Comparison of ENCODE assay signal across 31 cellular contexts in genomic region chr10:21688870-21689269, GRCh38.
"Had no signal": no experiment of that assay in that cellular context is flagged by ENCODE, and none has a peak within 500 bp of the region (broad histone marks: within the 10 kb centered on the region; RNA-seq: fewer than 3 reads in every experiment).

No MANE protein-coding gene starts in this region.

- ATAC-seq: activated CD4-positive, CD25-positive, alpha-beta regulatory T cell treated with anti-CD3 and anti-CD28 coated beads, Interleukin-2, amount 50 U/mL, for 24 hours; activated CD8-positive, alpha-beta T cell treated with anti-CD3 and anti-CD28 coated beads for 36 hours; activated naive CD4-positive, alpha-beta T cell treated with anti-CD3 and anti-CD28 coated beads, Interleukin-2, amount 50 U/mL, for 72 hours; foreskin keratinocyte; gastrocnemius medialis; heart left ventricle; T-helper 17 cell had no signal

- H3K4me3 ChIP-seq: coronary artery, dorsolateral prefrontal cortex, esophagus muscularis mucosa, gastrocnemius medialis, heart left ventricle had no signal

- H3K4me3 Mint-ChIP-seq: activated B cell treated with CpG ODN at 0.5 μM for 24 hours; activated CD8-positive, alpha-beta T cell treated with anti-CD3 and anti-CD28 coated beads for 36 hours; activated naive CD4-positive, alpha-beta T cell treated with anti-CD3 and anti-CD28 coated beads, Interleukin-2, amount 10 ng/mL, durations not matched to agents 7 days and 5 days; activated naive CD8-positive, alpha-beta T cell treated with anti-CD3 and anti-CD28 coated beads, Interleukin-2, amount 10 ng/mL, durations not matched to agents 7 days and 5 days; dendritic cell treated with granulocyte-macrophage colony-stimulating factor and Interleukin-4, amounts not matched to agents 40 ng/mL and 50 ng/mL, for 4 days; endodermal cell; T-helper 17 cell; T-helper 2 cell treated with Interferon-gamma antibody and Interleukin-4, amounts not matched to agents 5 μg/mL and 100 μg/mL, for 36 hours had no signal

- H3K9me3 ChIP-seq: esophagus muscularis mucosa, gastrocnemius medialis, heart left ventricle had no signal

- DNase-seq: activated B cell treated with CpG ODN at 0.5 μM for 24 hours; activated CD4-positive, alpha-beta T cell treated with anti-CD3 and anti-CD28 coated beads for 48 hours; activated CD4-positive, alpha-beta T cell treated with anti-CD3 and anti-CD28 coated beads, Interleukin-2, amount 50 U/mL, for 1 hour; activated CD4-positive, alpha-beta T cell treated with anti-CD3 and anti-CD28 coated beads, Interleukin-2, amount 50 U/mL, for 48 hours; activated CD8-positive, alpha-beta memory T cell treated with anti-CD3 and anti-CD28 coated beads for 24 hours; activated CD8-positive, alpha-beta T cell treated with anti-CD3 and anti-CD28 coated beads for 36 hours; activated gamma-delta T cell; activated naive CD4-positive, alpha-beta T cell; activated naive CD4-positive, alpha-beta T cell treated with anti-CD3 and anti-CD28 coated beads, Interleukin-2, amount 10 ng/mL, durations not matched to agents 7 days and 5 days; activated naive CD8-positive, alpha-beta T cell treated with anti-CD3 and anti-CD28 coated beads, Interleukin-2, amount 10 ng/mL, durations not matched to agents 7 days and 5 days; activated T-cell treated with anti-CD3 and anti-CD28 coated beads, Interleukin-2, amount 50 U/mL, for 48 hours; anterior cingulate cortex; brain microvascular endothelial cell; central memory CD4-positive, alpha-beta T cell; dorsolateral prefrontal cortex; effector memory CD4-positive, alpha-beta T cell; endodermal cell; foreskin keratinocyte; gastrocnemius medialis; glutamatergic neuron; heart left ventricle; T-helper 1 cell; T-helper 17 cell; T1000; WERI-Rb-1 had no signal

- H3K36me3 ChIP-seq: brain microvascular endothelial cell, gastrocnemius medialis, WERI-Rb-1 had no signal

- H3K4me1 ChIP-seq: foreskin keratinocyte had no signal

- H3K27me3 ChIP-seq: brain microvascular endothelial cell, dorsolateral prefrontal cortex, esophagus muscularis mucosa, foreskin keratinocyte, gastrocnemius medialis, heart left ventricle had no signal

- H3K27ac Mint-ChIP-seq: activated B cell treated with CpG ODN at 0.5 μM for 24 hours; activated CD8-positive, alpha-beta T cell treated with anti-CD3 and anti-CD28 coated beads for 36 hours; activated naive CD4-positive, alpha-beta T cell treated with anti-CD3 and anti-CD28 coated beads, Interleukin-2, amount 10 ng/mL, durations not matched to agents 7 days and 5 days; activated naive CD4-positive, alpha-beta T cell treated with anti-CD3 and anti-CD28 coated beads, Interleukin-2, amount 50 U/mL, for 72 hours; activated naive CD8-positive, alpha-beta T cell treated with anti-CD3 and anti-CD28 coated beads, Interleukin-2, amount 10 ng/mL, durations not matched to agents 7 days and 5 days; dendritic cell treated with granulocyte-macrophage colony-stimulating factor and Interleukin-4, amounts not matched to agents 40 ng/mL and 50 ng/mL, for 4 days; endodermal cell; T-helper 2 cell treated with Interferon-gamma antibody and Interleukin-4, amounts not matched to agents 5 μg/mL and 100 μg/mL, for 36 hours had no signal

- H3K9me3 Mint-ChIP-seq: activated B cell treated with CpG ODN at 0.5 μM for 24 hours; activated CD8-positive, alpha-beta T cell treated with anti-CD3 and anti-CD28 coated beads for 36 hours; activated naive CD4-positive, alpha-beta T cell treated with anti-CD3 and anti-CD28 coated beads, Interleukin-2, amount 10 ng/mL, durations not matched to agents 7 days and 5 days; activated naive CD4-positive, alpha-beta T cell treated with anti-CD3 and anti-CD28 coated beads, Interleukin-2, amount 50 U/mL, for 72 hours; activated naive CD8-positive, alpha-beta T cell treated with anti-CD3 and anti-CD28 coated beads, Interleukin-2, amount 10 ng/mL, durations not matched to agents 7 days and 5 days; dendritic cell treated with granulocyte-macrophage colony-stimulating factor and Interleukin-4, amounts not matched to agents 40 ng/mL and 50 ng/mL, for 4 days; endodermal cell; T-helper 2 cell treated with Interferon-gamma antibody and Interleukin-4, amounts not matched to agents 5 μg/mL and 100 μg/mL, for 36 hours had no signal

- H3K27ac ChIP-seq: brain microvascular endothelial cell, coronary artery, dorsolateral prefrontal cortex, esophagus muscularis mucosa, foreskin keratinocyte, gastrocnemius medialis, heart left ventricle, WERI-Rb-1 had no signal

- H3K27me3 Mint-ChIP-seq: activated B cell treated with CpG ODN at 0.5 μM for 24 hours; activated CD8-positive, alpha-beta T cell treated with anti-CD3 and anti-CD28 coated beads for 36 hours; activated naive CD4-positive, alpha-beta T cell treated with anti-CD3 and anti-CD28 coated beads, Interleukin-2, amount 10 ng/mL, durations not matched to agents 7 days and 5 days; activated naive CD8-positive, alpha-beta T cell treated with anti-CD3 and anti-CD28 coated beads, Interleukin-2, amount 10 ng/mL, durations not matched to agents 7 days and 5 days; dendritic cell treated with granulocyte-macrophage colony-stimulating factor and Interleukin-4, amounts not matched to agents 40 ng/mL and 50 ng/mL, for 4 days; T-helper 17 cell had no signal

- H3K4me1 Mint-ChIP-seq: activated B cell treated with CpG ODN at 0.5 μM for 24 hours; activated naive CD4-positive, alpha-beta T cell treated with anti-CD3 and anti-CD28 coated beads, Interleukin-2, amount 10 ng/mL, durations not matched to agents 7 days and 5 days had no signal
